ENCODE assay signal across 15 cellular contexts in genomic region chr17:4261452-4261851, GRCh38. TPM values are rescaled to one million over a fixed set of nuclear protein-coding genes. Genes with fewer than 3 reads are reported as not detected.
A peak's percentile ranks its signal among the peaks of the same experiment; 100 is the strongest.
DNase-seq lines count a peak whose midpoint lies in the region; ATAC-seq and TF ChIP-seq lines count a peak whose summit lies in the region.
"Had no signal": no experiment of that assay in that cellular context is flagged by ENCODE, and none has a peak within 500 bp of the region (broad histone marks: within the 10 kb centered on the region; RNA-seq: fewer than 3 reads in every experiment).

No MANE protein-coding gene starts in this region.

- TF ChIP-seq CTCF in choroid plexus epithelial cell (conservative IDR thresholded peaks at IDR 0.05; ENCODE audit: low read depth, low read length) (no peak), progenitor cell of endocrine pancreas (IDR thresholded peaks at IDR 0.05; ENCODE audit: unreplicated experiment) (no peak), testis (IDR thresholded peaks at IDR 0.05) (no peak)

- CTCF ChIA-PET in activated naive CD4-positive, alpha-beta T cell treated with anti-CD3 and anti-CD28 coated beads for 36 hours (lab: Charles Lee) = interaction anchor here (0.9 to 1.8 kb wide), 2 partner anchors 14 to 51 kb away, joined by 3 to 5 read pairs; no protein-coding TSS in a partner anchor

- H3K4me1 ChIP-seq in Karpas-422 (ENCODE audit: low read length) = peaks cover 20% of the 10 kb centered on the region
- peaks cover 13% of the 10 kb centered on the region for H3K4me1 ChIP-seq in testis

- H4K20me1 ChIP-seq in Karpas-422 (ENCODE audit: insufficient read depth, low read depth, low read length) = peaks cover 5% of the 10 kb centered on the region; the same call in 1 of the 2 replicates

- DNase-seq in activated naive CD4-positive, alpha-beta T cell treated with anti-CD3 and anti-CD28 coated beads for 36 hours = no peak
- no peak for DNase-seq in activated naive CD4-positive, alpha-beta T cell treated with Interleukin-2 at 50 U/mL for 16 hours
- no peak for DNase-seq in Karpas-422
- DNase-seq in choroid plexus epithelial cell (ENCODE audit: low read depth) = peak; percentile 30
- no peak for DNase-seq in progenitor cell of endocrine pancreas (ENCODE audit: low spot score, unreplicated experiment)
- DNase-seq in left lobe of liver (ENCODE audit: low spot score) = no peak
- DNase-seq in testis = no peak
- no peak for DNase-seq in effector memory CD8-positive, alpha-beta T cell
- DNase-seq: effector CD8-positive, alpha-beta T cell; Kasumi-1; NCI-H1694; NCI-H510A treated with DMSO at 0.1 percent for 48 hours; spleen; substantia nigra had no signal

- TF ChIP-seq POLR2A in testis (IDR thresholded peaks at IDR 0.05) = no peak

- H3K9me3 Mint-ChIP-seq in activated naive CD4-positive, alpha-beta T cell treated with anti-CD3 and anti-CD28 coated beads for 36 hours = peaks cover 9% of the 10 kb centered on the region
- peaks cover 14% of the 10 kb centered on the region for H3K9me3 Mint-ChIP-seq in progenitor cell of endocrine pancreas (ENCODE audit: low read depth)
- H3K9me3 Mint-ChIP-seq in effector memory CD8-positive, alpha-beta T cell = no peaks in the 10 kb centered on the region

- H3K79me2 ChIP-seq in Karpas-422 (ENCODE audit: low read length) = peaks cover 80% of the 10 kb centered on the region

- H3K4me3 Mint-ChIP-seq in activated naive CD4-positive, alpha-beta T cell treated with anti-CD3 and anti-CD28 coated beads for 36 hours = peak overlapping the region; percentile 20
- peak overlapping the region; percentile 47 for H3K4me3 Mint-ChIP-seq in progenitor cell of endocrine pancreas (ENCODE audit: low read depth)
- H3K4me3 Mint-ChIP-seq in effector memory CD8-positive, alpha-beta T cell = no peak overlapping the region

- no peak overlapping the region for H2AFZ ChIP-seq in Karpas-422 (ENCODE audit: low read length)

- intact Hi-C loops in activated naive CD4-positive, alpha-beta T cell treated with anti-CD3 and anti-CD28 coated beads for 36 hours (cut with micrococcal nuclease) = loop anchor here (5.0 kb wide), 1 partner anchor 44 kb away; no protein-coding TSS in a partner anchor
- intact Hi-C loops in testis (cut with DNase I; ENCODE audit: low total_unique reads) = no loop called here

- H3K9me3 ChIP-seq in Karpas-422 (ENCODE audit: low read length) (peaks cover 23% of the 10 kb centered on the region), testis (no peaks in the 10 kb centered on the region)

- H3K36me3 ChIP-seq in Karpas-422 (ENCODE audit: insufficient read depth, low read length) = peaks cover 43% of the 10 kb centered on the region
- H3K36me3 ChIP-seq in testis (ENCODE audit: low read depth, missing control alignments) = no peaks in the 10 kb centered on the region
- H3K36me3 ChIP-seq: breast epithelium had no signal

- H3K27me3 ChIP-seq in Karpas-422 (ENCODE audit: low read length) = no peaks in the 10 kb centered on the region
- no peaks in the 10 kb centered on the region for H3K27me3 ChIP-seq in testis
- H3K27me3 ChIP-seq: breast epithelium, spleen had no signal

- H3K27me3 Mint-ChIP-seq in activated naive CD4-positive, alpha-beta T cell treated with anti-CD3 and anti-CD28 coated beads for 36 hours (ENCODE audit: low read depth) = no peaks in the 10 kb centered on the region
- no peaks in the 10 kb centered on the region for H3K27me3 Mint-ChIP-seq in progenitor cell of endocrine pancreas
- H3K27me3 Mint-ChIP-seq in effector memory CD8-positive, alpha-beta T cell = no peaks in the 10 kb centered on the region

- H3K4me3 ChIP-seq in Karpas-422 (ENCODE audit: low read length) = 0 out of 2 replicates have a peak overlapping the region, but pooled peaks have one; percentile 96
- no peak overlapping the region for H3K4me3 ChIP-seq in choroid plexus epithelial cell (ENCODE audit: low read depth, low read length)
- H3K4me3 ChIP-seq in testis = no peak overlapping the region

- H3K4me1 Mint-ChIP-seq in activated naive CD4-positive, alpha-beta T cell treated with anti-CD3 and anti-CD28 coated beads for 36 hours (ENCODE audit: low read depth) = peaks cover 49% of the 10 kb centered on the region
- H3K4me1 Mint-ChIP-seq in progenitor cell of endocrine pancreas (ENCODE audit: low read depth) = peaks cover 15% of the 10 kb centered on the region
- H3K4me1 Mint-ChIP-seq in effector memory CD8-positive, alpha-beta T cell (ENCODE audit: low read depth in 2 of 2) = peaks cover 38% of the 10 kb centered on the region in 2 donors

- WGBS in testis, 2 donors = 73 to 80% methylated on average over 8 of the region's 8 CpGs

- ATAC-seq in left lobe of liver = no peak
- no peak for ATAC-seq in effector memory CD8-positive, alpha-beta T cell (replicated peaks)

- H3K9ac ChIP-seq in Karpas-422 (ENCODE audit: low read length) = no peak overlapping the region

- no peak overlapping the region for H3K27ac ChIP-seq in Karpas-422 (ENCODE audit: low read length)
- no peak overlapping the region for H3K27ac ChIP-seq in testis
- H3K27ac ChIP-seq: breast epithelium, spleen had no signal

- no peaks in the 10 kb centered on the region for H3K9me2 ChIP-seq in Karpas-422 (replicated peaks; ENCODE audit: insufficient read depth, low read length)

- H3K4me2 ChIP-seq in Karpas-422 (ENCODE audit: low read depth, low read length, poor library complexity, severe bottlenecking) = no peak overlapping the region

- peaks cover 27% of the 10 kb centered on the region for H3K36me3 Mint-ChIP-seq in activated naive CD4-positive, alpha-beta T cell treated with anti-CD3 and anti-CD28 coated beads for 36 hours (ENCODE audit: low read depth)
- H3K36me3 Mint-ChIP-seq in progenitor cell of endocrine pancreas (ENCODE audit: insufficient read depth) = peaks cover 33% of the 10 kb centered on the region
- H3K36me3 Mint-ChIP-seq in effector memory CD8-positive, alpha-beta T cell (ENCODE audit: insufficient read depth) = peaks cover 16% of the 10 kb centered on the region

- no peak overlapping the region for H3K27ac Mint-ChIP-seq in activated naive CD4-positive, alpha-beta T cell treated with anti-CD3 and anti-CD28 coated beads for 36 hours
- no peak overlapping the region for H3K27ac Mint-ChIP-seq in progenitor cell of endocrine pancreas
- H3K27ac Mint-ChIP-seq in effector memory CD8-positive, alpha-beta T cell = no peak overlapping the region

RNA-seq across cellular contexts. Expression of gene ANKFY1, which starts 2.3 kb away (rescaled TPM):
- 10 to 100 TPM; 36.6 to 37.4 TPM for total RNA-seq in activated naive CD4-positive, alpha-beta T cell treated with anti-CD3 and anti-CD28 coated beads for 36 hours
- total RNA-seq in Karpas-422 (2014; rRNA removed; shearing (Covaris generic); ENCODE audit: low replicate concordance) = 24.1 and 34.4 TPM in 2 replicates
- total RNA-seq in progenitor cell of endocrine pancreas (59.8 and 64.6 TPM in 2 replicates), left lobe of liver (31.0 TPM), testis (10 to 100 TPM; 34.6 to 40.9 TPM)
- 20.3 TPM for polyA plus RNA-seq in testis (ENCODE audit: insufficient read depth, low read depth, low replicate concordance)

Comparison
In these comparisons a context has a peak if more than half of its experiments do, and no peak if none do; other contexts are left out.
1. H3K4me3 Mint-ChIP-seq: peak in activated naive CD4-positive, alpha-beta T cell treated with anti-CD3 and anti-CD28 coated beads for 36 hours (single experiment) and progenitor cell of endocrine pancreas (single experiment); none in effector memory CD8-positive, alpha-beta T cell (0 of 2).